11 cellular contexts compared by ENCODE assay signal in genomic region chr9:22084336-22085035, GRCh38.
DNase-seq lines count a peak whose midpoint lies in the region; ATAC-seq and TF ChIP-seq lines count a peak whose summit lies in the region.
"Had no signal": no experiment of that assay in that cellular context is flagged by ENCODE, and none has a peak within 500 bp of the region (broad histone marks: within the 10 kb centered on the region; RNA-seq: fewer than 3 reads in every experiment).

No MANE protein-coding gene starts in this region.

- H3K4me1 Mint-ChIP-seq in activated CD4-positive, alpha-beta T cell treated with anti-CD3 and anti-CD28 coated beads for 36 hours, result peaks cover 11% of the 10 kb centered on the region
- H3K4me1 Mint-ChIP-seq in T-helper 17 cell, result peaks cover 10% of the 10 kb centered on the region

- H3K4me1 ChIP-seq in KMS-11 (ENCODE audit: low read depth, poor library complexity, severe bottlenecking), result peaks cover 75% of the 10 kb centered on the region

- H4K20me1 ChIP-seq in KMS-11 (ENCODE audit: insufficient read depth), result no peaks in the 10 kb centered on the region

- H3K79me2 ChIP-seq in KMS-11 (ENCODE audit: insufficient read depth, low read depth), result no peaks in the 10 kb centered on the region

- no peak for ATAC-seq in activated CD4-positive, alpha-beta T cell treated with anti-CD3 and anti-CD28 coated beads for 36 hours
- no peak for ATAC-seq in T-helper 17 cell
- ATAC-seq in GM21447 (IDR thresholded peaks at IDR 0.05; ENCODE audit: unreplicated experiment), result no peak
- ATAC-seq: naive thymus-derived CD4-positive, alpha-beta T cell had no signal

- DNase-seq in AG10803 (ENCODE audit: low read depth), result peak; percentile 95
- peak; percentile 47 for DNase-seq in brain pericyte (ENCODE audit: low read depth, low spot score)
- DNase-seq in lung microvascular endothelial cell (ENCODE audit: low read depth in 2 of 2), result peak; percentile 32 to 84
- no peak for DNase-seq in activated CD4-positive, alpha-beta T cell treated with anti-CD3 and anti-CD28 coated beads for 36 hours
- DNase-seq in T-helper 17 cell, result no peak
- no peak for DNase-seq in effector CD4-positive, alpha-beta T cell
- DNase-seq: DMS153; effector memory CD4-positive, alpha-beta T cell; naive thymus-derived CD4-positive, alpha-beta T cell had no signal

- H3K4me3 ChIP-seq in AG10803 (ENCODE audit: low read length) (no peak overlapping the region), KMS-11 (IDR thresholded peaks at IDR 0.05; ENCODE audit: insufficient read depth, low read depth, low read length) (no peak overlapping the region)

- H2AFZ ChIP-seq in KMS-11 (ENCODE audit: low read depth), result peak overlapping the region; percentile 8; the same call in 1 of the 2 replicates

- H3K27ac Mint-ChIP-seq in activated CD4-positive, alpha-beta T cell treated with anti-CD3 and anti-CD28 coated beads for 36 hours, result no peak overlapping the region
- no peak overlapping the region for H3K27ac Mint-ChIP-seq in T-helper 17 cell
- H3K27ac Mint-ChIP-seq: naive thymus-derived CD4-positive, alpha-beta T cell had no signal

- no peaks in the 10 kb centered on the region for H3K9me3 Mint-ChIP-seq in activated CD4-positive, alpha-beta T cell treated with anti-CD3 and anti-CD28 coated beads for 36 hours (ENCODE audit: low read depth)

- H3K27me3 Mint-ChIP-seq in activated CD4-positive, alpha-beta T cell treated with anti-CD3 and anti-CD28 coated beads for 36 hours, result peaks cover 56% of the 10 kb centered on the region
- H3K27me3 Mint-ChIP-seq in T-helper 17 cell, result no peaks in the 10 kb centered on the region

- peak overlapping the region; percentile 38 for H3K9ac ChIP-seq in KMS-11

- no peaks in the 10 kb centered on the region for H3K9me3 ChIP-seq in T-helper 17 cell (ENCODE audit: control insufficient read depth, low read length, poor library complexity, severe bottlenecking)

- H3K36me3 Mint-ChIP-seq in activated CD4-positive, alpha-beta T cell treated with anti-CD3 and anti-CD28 coated beads for 36 hours (ENCODE audit: low read depth), result no peaks in the 10 kb centered on the region
- peaks cover 2% of the 10 kb centered on the region for H3K36me3 Mint-ChIP-seq in T-helper 17 cell (ENCODE audit: low read depth)

- no peaks in the 10 kb centered on the region for H3K27me3 ChIP-seq in KMS-11 (ENCODE audit: insufficient read depth, low read depth)

- intact Hi-C loops in activated CD4-positive, alpha-beta T cell treated with anti-CD3 and anti-CD28 coated beads for 36 hours (cut with DNase I, micrococcal nuclease), result loop anchor here (1.0 to 5.0 kb wide), 2 partner anchors 18 to 252 kb away; no protein-coding TSS in a partner anchor

- H3K4me2 ChIP-seq in KMS-11, result peak overlapping the region; percentile 46

- TF ChIP-seq CTCF in AG10803 (conservative IDR thresholded peaks at IDR 0.05; ENCODE audit: low read length) (no peak), KMS-11 (conservative IDR thresholded peaks at IDR 0.05; ENCODE audit: low read depth, low read length) (no peak)

- POLR2A ChIA-PET in activated CD4-positive, alpha-beta T cell treated with anti-CD3 and anti-CD28 coated beads for 36 hours (lab: Charles Lee), result no interaction called here

- H3K36me3 ChIP-seq in KMS-11 (ENCODE audit: insufficient read depth), result no peaks in the 10 kb centered on the region

- peak overlapping the region; percentile 80 for H3K27ac ChIP-seq in KMS-11

- no peak overlapping the region for H3K4me3 Mint-ChIP-seq in activated CD4-positive, alpha-beta T cell treated with anti-CD3 and anti-CD28 coated beads for 36 hours
- H3K4me3 Mint-ChIP-seq in T-helper 17 cell, result no peak overlapping the region
- H3K4me3 Mint-ChIP-seq: naive thymus-derived CD4-positive, alpha-beta T cell had no signal

- CTCF ChIA-PET in activated CD4-positive, alpha-beta T cell treated with anti-CD3 and anti-CD28 coated beads for 36 hours (lab: Charles Lee), result no interaction called here

Comparison
In these comparisons a context has a peak if more than half of its experiments do, and no peak if none do; other contexts are left out.
1. DNase-seq: peak in AG10803 (single experiment), brain pericyte (single experiment) and lung microvascular endothelial cell (2 of 2); none in activated CD4-positive, alpha-beta T cell treated with anti-CD3 and anti-CD28 coated beads for 36 hours (single experiment), T-helper 17 cell (0 of 3) and effector CD4-positive, alpha-beta T cell (single experiment).